ENCODE assay signal across 8 cellular contexts in the genomic region with DNA sequence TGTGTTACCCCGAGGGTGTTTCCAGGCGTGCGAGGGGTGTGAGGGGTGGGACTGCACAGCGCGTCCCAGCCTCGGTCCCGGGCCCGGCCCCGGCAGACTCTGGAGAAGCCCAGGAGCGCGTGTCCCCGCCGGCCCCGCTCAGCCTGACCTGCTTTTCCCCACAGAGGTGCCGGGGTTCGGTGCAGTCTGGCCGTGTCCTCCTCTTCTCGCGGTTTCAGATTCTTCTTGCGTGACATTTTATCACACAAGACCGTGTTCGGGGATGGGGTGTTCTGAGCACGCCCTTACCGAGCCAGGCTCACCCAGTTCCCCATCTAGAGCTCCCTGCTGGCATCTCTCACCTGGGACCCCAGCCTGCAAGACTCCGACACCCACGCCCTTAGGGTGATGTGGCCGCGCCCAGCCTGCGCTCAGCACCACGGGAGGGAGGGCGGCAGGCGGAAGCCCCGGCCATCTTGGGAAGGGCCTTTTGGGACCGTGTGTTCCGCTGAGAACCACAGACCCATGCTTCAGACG.
DNase-seq lines count a peak whose midpoint lies in the region; FAIRE-seq and TF ChIP-seq lines count a peak whose summit lies in the region.

No MANE protein-coding gene starts in this region.

- no peak overlapping the region for H3K27ac ChIP-seq in duodenal mucosa (ENCODE audit: low read depth, low read length)

- H3K9me3 ChIP-seq in duodenal mucosa (ENCODE audit: control insufficient read depth in 1 of 2, low read length in 2 of 2) = no peaks in the 10 kb centered on the region

- H3K4me1 Mint-ChIP-seq in progenitor cell of endocrine pancreas (ENCODE audit: low read depth) = peaks cover 17% of the 10 kb centered on the region
- no peaks in the 10 kb centered on the region for H3K4me1 Mint-ChIP-seq in glutamatergic neuron (ENCODE audit: low read depth, unreplicated experiment)

- H3K4me3 ChIP-seq in duodenal mucosa (ENCODE audit: low read depth in 1 of 2, low read length in 2 of 2) = peak overlapping the region; percentile 28 to 49

- H3K36me3 Mint-ChIP-seq in progenitor cell of endocrine pancreas (ENCODE audit: insufficient read depth) (no peaks in the 10 kb centered on the region), glutamatergic neuron (ENCODE audit: unreplicated experiment) (peaks cover 8% of the 10 kb centered on the region)

- FAIRE-seq in urothelium cell line (lab: Jason Lieb, UNC) = peak; percentile 89

- H3K4me1 ChIP-seq in duodenal mucosa (ENCODE audit: control insufficient read depth in 1 of 2, insufficient read depth in 2 of 2, low read length in 2 of 2) = no peaks in the 10 kb centered on the region

- H3K9ac ChIP-seq in duodenal mucosa (ENCODE audit: low read depth in 1 of 2, low read length in 2 of 2) = no peak overlapping the region

- peak overlapping the region; percentile 39 for H3K27ac Mint-ChIP-seq in progenitor cell of endocrine pancreas
- H3K27ac Mint-ChIP-seq in glutamatergic neuron (ENCODE audit: unreplicated experiment) = no peak overlapping the region

- H3K4me3 Mint-ChIP-seq in progenitor cell of endocrine pancreas (ENCODE audit: low read depth) (peak overlapping the region; percentile 62), glutamatergic neuron (ENCODE audit: unreplicated experiment) (no peak overlapping the region)

- peaks cover 10% of the 10 kb centered on the region for H3K27me3 Mint-ChIP-seq in progenitor cell of endocrine pancreas
- peaks cover 1% of the 10 kb centered on the region for H3K27me3 Mint-ChIP-seq in glutamatergic neuron (ENCODE audit: unreplicated experiment)

- H3K36me3 ChIP-seq in duodenal mucosa (ENCODE audit: control insufficient read depth in 1 of 2, insufficient read depth in 2 of 2, low read length in 2 of 2) = no peaks in the 10 kb centered on the region

- H3K27me3 ChIP-seq in duodenal mucosa (ENCODE audit: control insufficient read depth in 1 of 2, insufficient read depth in 2 of 2, low read length in 2 of 2) = peaks cover 0 to 3% of the 10 kb centered on the region in 2 donors

- no peaks in the 10 kb centered on the region for H3K9me3 Mint-ChIP-seq in progenitor cell of endocrine pancreas (ENCODE audit: low read depth)
- H3K9me3 Mint-ChIP-seq in glutamatergic neuron (ENCODE audit: unreplicated experiment) = peaks cover 29% of the 10 kb centered on the region

- TF ChIP-seq CTCF in progenitor cell of endocrine pancreas (IDR thresholded peaks at IDR 0.05; ENCODE audit: unreplicated experiment) (no peak), glutamatergic neuron (IDR thresholded peaks at IDR 0.05; ENCODE audit: partially characterized antibody, unreplicated experiment) (no peak)

- peak; percentile 57 for DNase-seq in activated gamma-delta T cell treated with Interleukin-2 at 50 U/mL for 16 hours
- DNase-seq in activated gamma-delta T cell (lab: John Stamatoyannopoulos, UW) = no peak
- no peak for DNase-seq in progenitor cell of endocrine pancreas (ENCODE audit: low spot score, unreplicated experiment)
- DNase-seq in urothelium cell line (ENCODE audit: low spot score) = peak; percentile 84
- no peak for DNase-seq in glutamatergic neuron
- no peak for DNase-seq in COLO668 (lab: John Stamatoyannopoulos, UW; ENCODE audit: unreplicated experiment)
- DNase-seq in NOMO-1 (lab: John Stamatoyannopoulos, UW; ENCODE audit: unreplicated experiment in 2 of 2) = no peak

Comparison
In these comparisons a context has a peak if more than half of its experiments do, and no peak if none do; other contexts are left out.
1. DNase-seq: peak in activated gamma-delta T cell treated with Interleukin-2 at 50 U/mL for 16 hours (single experiment) and urothelium cell line (single experiment); none in activated gamma-delta T cell (single experiment), progenitor cell of endocrine pancreas (single experiment), glutamatergic neuron (single experiment), COLO668 (single experiment) and NOMO-1 (0 of 2).